Comparison of ENCODE assay signal across 5 cellular contexts in the genomic region with DNA sequence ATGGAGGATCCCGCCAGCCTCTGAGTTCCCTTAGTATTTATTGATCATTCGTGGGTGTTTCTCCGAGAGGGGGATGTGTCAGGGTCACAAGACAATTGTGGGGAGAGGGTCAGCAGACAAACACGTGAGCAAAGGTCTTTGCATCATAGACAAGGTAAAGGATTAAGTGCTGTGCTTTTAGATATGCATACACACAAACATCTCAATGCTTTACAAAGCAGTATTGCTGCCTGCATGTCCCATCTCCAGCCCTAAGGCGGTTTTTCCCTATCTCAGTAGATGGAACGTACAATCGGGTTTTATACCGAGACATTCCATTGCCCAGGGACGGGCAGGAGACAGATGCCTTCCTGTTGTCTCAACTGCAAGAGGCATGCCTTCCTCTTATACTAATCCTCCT. TPM values are rescaled to one million over a fixed set of nuclear protein-coding genes. Genes with fewer than 3 reads are reported as not detected.
"Had no signal": no experiment of that assay in that cellular context is flagged by ENCODE, and none has a peak within 500 bp of the region (broad histone marks: within the 10 kb centered on the region; RNA-seq: fewer than 3 reads in every experiment).

No MANE protein-coding gene starts in this region.

RNA-seq across cellular contexts. Expression of a gene that starts 59.1 kb away (rescaled TPM):
- total RNA-seq: stomach, temporal lobe, ureter, urinary bladder, vagina had no signal
